18 cellular contexts compared by ENCODE assay signal in genomic region chr20:58909585-58909984, GRCh38. TPM values are rescaled to one million over a fixed set of nuclear protein-coding genes. Genes with fewer than 3 reads are reported as not detected.
"Had no signal": no experiment of that assay in that cellular context is flagged by ENCODE, and none has a peak within 500 bp of the region (broad histone marks: within the 10 kb centered on the region; RNA-seq: fewer than 3 reads in every experiment).

No MANE protein-coding gene starts in this region.

- FAIRE-seq: frontal cortex had no signal

- H3K27ac ChIP-seq: brain microvascular endothelial cell had no signal

- H3K27ac Mint-ChIP-seq: activated B cell treated with CpG ODN at 0.5 μM for 24 hours; activated CD8-positive, alpha-beta T cell treated with anti-CD3 and anti-CD28 coated beads, Interleukin-2, amount 10 ng/mL, durations not matched to agents 7 days and 5 days; activated naive CD8-positive, alpha-beta T cell treated with anti-CD3 and anti-CD28 coated beads, Interleukin-2, amount 10 ng/mL, durations not matched to agents 7 days and 5 days; T-helper 2 cell treated with Interferon-gamma antibody and Interleukin-4, amounts not matched to agents 5 μg/mL and 100 μg/mL, for 36 hours had no signal

- ATAC-seq: activated CD8-positive, alpha-beta T cell treated with anti-CD3 and anti-CD28 coated beads, Interleukin-2, amount 10 ng/mL, durations not matched to agents 7 days and 5 days; left colon; stimulated activated naive CD8-positive, alpha-beta T cell treated with anti-CD3 and anti-CD28 coated beads, Interleukin-15, Interleukin-2, amounts not matched to agents 100 U/mL and 50 U/mL, for 24 hours had no signal

- H3K4me3 ChIP-seq: heart left ventricle, skin epidermis had no signal

- H3K27me3 ChIP-seq: brain microvascular endothelial cell, heart left ventricle had no signal

- H3K4me3 Mint-ChIP-seq: activated CD8-positive, alpha-beta T cell treated with anti-CD3 and anti-CD28 coated beads, Interleukin-2, amount 10 ng/mL, durations not matched to agents 7 days and 5 days; activated naive CD8-positive, alpha-beta T cell treated with anti-CD3 and anti-CD28 coated beads, Interleukin-2, amount 10 ng/mL, durations not matched to agents 7 days and 5 days; T-helper 2 cell treated with Interferon-gamma antibody and Interleukin-4, amounts not matched to agents 5 μg/mL and 100 μg/mL, for 36 hours had no signal

- H3K9me3 ChIP-seq: heart left ventricle had no signal

- H3K9me3 Mint-ChIP-seq: activated B cell treated with CpG ODN at 0.5 μM for 24 hours; activated naive CD8-positive, alpha-beta T cell treated with anti-CD3 and anti-CD28 coated beads, Interleukin-2, amount 10 ng/mL, durations not matched to agents 7 days and 5 days; T-helper 2 cell treated with Interferon-gamma antibody and Interleukin-4, amounts not matched to agents 5 μg/mL and 100 μg/mL, for 36 hours had no signal

- DNase-seq: activated B cell treated with CpG ODN at 0.5 μM for 24 hours; activated CD4-positive, alpha-beta T cell treated with anti-CD3 and anti-CD28 coated beads for 48 hours; activated CD8-positive, alpha-beta memory T cell treated with anti-CD3 and anti-CD28 coated beads, Interleukin-2, amount 50 U/mL, for 4 hours; activated CD8-positive, alpha-beta T cell treated with anti-CD3 and anti-CD28 coated beads, Interleukin-2, amount 10 ng/mL, durations not matched to agents 7 days and 5 days; activated naive CD4-positive, alpha-beta T cell; activated naive CD8-positive, alpha-beta T cell treated with anti-CD3 and anti-CD28 coated beads, Interleukin-2, amount 10 ng/mL, durations not matched to agents 7 days and 5 days; brain microvascular endothelial cell; dermis blood vessel endothelial cell; heart left ventricle; left colon; mammary epithelial cell; retina; stimulated activated CD4-positive, alpha-beta T cell treated with anti-CD3 and anti-CD28 coated beads, Interleukin-15, amount 100 ng/mL, for 24 hours; stimulated activated CD4-positive, alpha-beta T cell treated with anti-CD3 and anti-CD28 coated beads, Interleukin-4, amount 100 ng/mL, for 24 hours; stimulated activated naive CD8-positive, alpha-beta T cell treated with anti-CD3 and anti-CD28 coated beads, Interleukin-15, Interleukin-2, amounts not matched to agents 100 U/mL and 50 U/mL, for 24 hours had no signal

RNA-seq across cellular contexts. Expression of gene GNAS-AS1, which starts 58.9 kb away (rescaled TPM):
- total RNA-seq: dermis blood vessel endothelial cell had no signal
